Comparison of ENCODE assay signal across 10 cellular contexts in genomic region chr16:10982430-10983174, GRCh38. TPM values are rescaled to one million over a fixed set of nuclear protein-coding genes. Genes with fewer than 3 reads are reported as not detected.
DNase-seq lines count a peak whose midpoint lies in the region; ATAC-seq, FAIRE-seq and TF ChIP-seq lines count a peak whose summit lies in the region.
"Had no signal": no experiment of that assay in that cellular context is flagged by ENCODE, and none has a peak within 500 bp of the region (broad histone marks: within the 10 kb centered on the region; RNA-seq: fewer than 3 reads in every experiment).

No MANE protein-coding gene starts in this region.

- H3K36me3 ChIP-seq in subcutaneous abdominal adipose tissue (ENCODE audit: control insufficient read depth in 5 of 5, insufficient read depth in 5 of 5, low read length in 5 of 5) (peaks cover 0 to 50% (median 15%) of the 10 kb centered on the region in 5 donors), esophagus muscularis mucosa (peaks cover 6 to 59% (median 32%) of the 10 kb centered on the region in 4 donors)

- peak overlapping the region in 4 of 5 donors; percentile 8 to 42 (median 22) for H3K4me3 ChIP-seq in subcutaneous abdominal adipose tissue (ENCODE audit: low read depth in 1 of 5, low read length in 5 of 5)
- H3K4me3 ChIP-seq in esophagus muscularis mucosa, result no peak overlapping the region
- H3K4me3 ChIP-seq: mucosa of descending colon had no signal

- DNase-seq in activated T-cell treated with anti-CD3 and anti-CD28 coated beads, Interleukin-2, amount 50 U/mL, for 72 hours, result no peak
- DNase-seq in activated T-cell treated with anti-CD3 and anti-CD28 coated beads for 4 hours, result no peak
- DNase-seq in stimulated activated CD4-positive, alpha-beta T cell treated with anti-CD3 and anti-CD28 coated beads, Interleukin-4, amount 100 ng/mL, for 1 hour, result no peak
- no peak for DNase-seq in frontal cortex (ENCODE audit: low spot score in 2 of 2)
- DNase-seq in esophagus muscularis mucosa (ENCODE audit: extremely low spot score), result no peak
- DNase-seq: trophoblast cell had no signal

- H3K9me3 ChIP-seq in subcutaneous abdominal adipose tissue (ENCODE audit: control insufficient read depth in 5 of 5, low read length in 5 of 5) (no peaks in the 10 kb centered on the region), esophagus muscularis mucosa (no peaks in the 10 kb centered on the region)
- H3K9me3 ChIP-seq: mucosa of descending colon had no signal

- peaks cover 16 to 36% (median 31%) of the 10 kb centered on the region in 5 donors for H3K4me1 ChIP-seq in subcutaneous abdominal adipose tissue (ENCODE audit: control insufficient read depth in 5 of 5, insufficient read depth in 5 of 5, low read length in 5 of 5)
- H3K4me1 ChIP-seq in esophagus muscularis mucosa, result peaks cover 6 to 39% (median 25%) of the 10 kb centered on the region in 4 donors

- WGBS in esophagus muscularis mucosa, result 80% methylated on average over 16 of the region's 16 CpGs

- H3K27ac ChIP-seq in subcutaneous abdominal adipose tissue (ENCODE audit: low read depth, low read length), result peak overlapping the region; percentile 9
- H3K27ac ChIP-seq in esophagus muscularis mucosa (replicated peaks in 1 of 4), result peak overlapping the region in 1 of 4 donors; percentile 23

- peaks cover 83% of the 10 kb centered on the region for H3K4me1 Mint-ChIP-seq in activated T-cell treated with anti-CD3 and anti-CD28 coated beads, Interleukin-2, amount 50 U/mL, for 72 hours (ENCODE audit: low read depth)
- peaks cover 39% of the 10 kb centered on the region for H3K4me1 Mint-ChIP-seq in activated T-helper 17 cell treated with anti-CD3 and anti-CD28 coated beads, Interleukin-2, amount 50 U/mL, for 72 hours

- no peak for TF ChIP-seq POLR2A in esophagus muscularis mucosa (IDR thresholded peaks at IDR 0.05; ENCODE audit: low read depth)

- TF ChIP-seq EP300 in esophagus muscularis mucosa (IDR thresholded peaks at IDR 0.05), result no peak

- H3K36me3 Mint-ChIP-seq in activated T-cell treated with anti-CD3 and anti-CD28 coated beads, Interleukin-2, amount 50 U/mL, for 72 hours (ENCODE audit: insufficient read depth in 2 of 2), result peaks cover 7 to 8% of the 10 kb centered on the region in 2 donors
- H3K36me3 Mint-ChIP-seq in activated T-helper 17 cell treated with anti-CD3 and anti-CD28 coated beads, Interleukin-2, amount 50 U/mL, for 72 hours (ENCODE audit: low read depth), result peaks cover 85% of the 10 kb centered on the region

- H3K4me3 Mint-ChIP-seq in activated T-cell treated with anti-CD3 and anti-CD28 coated beads, Interleukin-2, amount 50 U/mL, for 72 hours, result peak overlapping the region; percentile 48 to 90
- peak overlapping the region; percentile 85 for H3K4me3 Mint-ChIP-seq in activated T-helper 17 cell treated with anti-CD3 and anti-CD28 coated beads, Interleukin-2, amount 50 U/mL, for 72 hours

- peak; percentile 41 to 67 for ATAC-seq in activated T-cell treated with anti-CD3 and anti-CD28 coated beads, Interleukin-2, amount 50 U/mL, for 72 hours (replicated peaks in 1 of 2)
- peak; percentile 55 for ATAC-seq in HG02938 (IDR thresholded peaks at IDR 0.05; ENCODE audit: unreplicated experiment)
- ATAC-seq in activated T-helper 17 cell treated with anti-CD3 and anti-CD28 coated beads, Interleukin-2, amount 50 U/mL, for 72 hours (replicated peaks), result peak; percentile 77

- no peak for FAIRE-seq in frontal cortex (lab: Jason Lieb, UNC)

- H3K9me3 Mint-ChIP-seq in activated T-cell treated with anti-CD3 and anti-CD28 coated beads, Interleukin-2, amount 50 U/mL, for 72 hours, result no peaks in the 10 kb centered on the region
- no peaks in the 10 kb centered on the region for H3K9me3 Mint-ChIP-seq in activated T-helper 17 cell treated with anti-CD3 and anti-CD28 coated beads, Interleukin-2, amount 50 U/mL, for 72 hours

- H3K9ac ChIP-seq in subcutaneous abdominal adipose tissue (ENCODE audit: low read length in 5 of 5), result peak overlapping the region in 1 of 5 donors; percentile 2

- H3K27ac Mint-ChIP-seq in activated T-cell treated with anti-CD3 and anti-CD28 coated beads, Interleukin-2, amount 50 U/mL, for 72 hours, result peak overlapping the region; percentile 84
- H3K27ac Mint-ChIP-seq in activated T-helper 17 cell treated with anti-CD3 and anti-CD28 coated beads, Interleukin-2, amount 50 U/mL, for 72 hours, result peak overlapping the region; percentile 89

- intact Hi-C loops in esophagus muscularis mucosa (cut with DNase I), result loop anchor here (10.0 kb wide), 1 partner anchor 112 kb away; no protein-coding TSS in a partner anchor

- no peak for TF ChIP-seq CTCF in esophagus muscularis mucosa (IDR thresholded peaks at IDR 0.05)

- no peaks in the 10 kb centered on the region for H3K27me3 Mint-ChIP-seq in activated T-cell treated with anti-CD3 and anti-CD28 coated beads, Interleukin-2, amount 50 U/mL, for 72 hours (ENCODE audit: low read depth)
- no peaks in the 10 kb centered on the region for H3K27me3 Mint-ChIP-seq in activated T-helper 17 cell treated with anti-CD3 and anti-CD28 coated beads, Interleukin-2, amount 50 U/mL, for 72 hours

- H3K27me3 ChIP-seq in subcutaneous abdominal adipose tissue (ENCODE audit: control insufficient read depth in 5 of 5, insufficient read depth in 4 of 5, low read length in 5 of 5) (no peaks in the 10 kb centered on the region), esophagus muscularis mucosa (no peaks in the 10 kb centered on the region)

RNA-seq across cellular contexts. Expression of gene CLEC16A, which starts 38.2 kb away (rescaled TPM):
- total RNA-seq in activated T-cell treated with anti-CD3 and anti-CD28 coated beads, Interleukin-2, amount 50 U/mL, for 72 hours, result 10 to 100 TPM; 29.9 to 32.3 TPM
- 10 to 100 TPM; 24.3 to 24.8 TPM for total RNA-seq in activated T-helper 17 cell treated with anti-CD3 and anti-CD28 coated beads, Interleukin-2, amount 50 U/mL, for 72 hours
- total RNA-seq in frontal cortex (31.4 TPM), esophagus muscularis mucosa (10 to 100 TPM; 22.3 to 34.7 (median 29.2) TPM)

RNA-seq across cellular contexts. Expression of gene DEXI, which starts 40.3 kb away (rescaled TPM):
- total RNA-seq in activated T-cell treated with anti-CD3 and anti-CD28 coated beads, Interleukin-2, amount 50 U/mL, for 72 hours, result 10 to 100 TPM; 24.4 to 26.7 TPM
- 10 to 100 TPM; 22.6 to 24.6 TPM for total RNA-seq in activated T-helper 17 cell treated with anti-CD3 and anti-CD28 coated beads, Interleukin-2, amount 50 U/mL, for 72 hours
- total RNA-seq in frontal cortex (8.2 TPM), esophagus muscularis mucosa (100 to 1,000 TPM; 106 to 133 (median 125) TPM)

Comparison
In these comparisons a context has a peak if more than half of its experiments do, and no peak if none do; other contexts are left out.
1. H3K4me3 ChIP-seq: peak in subcutaneous abdominal adipose tissue (4 of 5); none in esophagus muscularis mucosa (0 of 4).
2. Peak in every context shown above with its lines, with median percentiles within 50 percentile points of each other: ATAC-seq.